ENCODE assay signal across 15 cellular contexts in genomic region chr11:109735139-109735538, GRCh38.
A peak's percentile ranks its signal among the peaks of the same experiment; 100 is the strongest.
DNase-seq lines count a peak whose midpoint lies in the region; ATAC-seq, FAIRE-seq and TF ChIP-seq lines count a peak whose summit lies in the region.
"Had no signal": no experiment of that assay in that cellular context is flagged by ENCODE, and none has a peak within 500 bp of the region (broad histone marks: within the 10 kb centered on the region; RNA-seq: fewer than 3 reads in every experiment).

No MANE protein-coding gene starts in this region.

- peak overlapping the region; percentile 30; the same call in 1 of the 2 replicates for H3K56ac ChIP-seq in IMR-90 (ENCODE audit: extremely low read depth, insufficient read depth, low read length)

- no peaks in the 10 kb centered on the region for H3K27me3 ChIP-seq in IMR-90 (ENCODE audit: control insufficient read depth, insufficient read depth, low read length)

- H3K4ac ChIP-seq in IMR-90 (ENCODE audit: low read depth, low read length) = no peak overlapping the region; the same call in 1 of the 2 replicates

- peak overlapping the region; percentile 41 for H2BK5ac ChIP-seq in IMR-90 (ENCODE audit: low read depth, low read length, poor library complexity, severe bottlenecking)

- no peak overlapping the region for H3K18ac ChIP-seq in IMR-90 (ENCODE audit: low read depth, low read length)

- H3K4me3 ChIP-seq in IMR-90 (ENCODE audit: insufficient read depth, low read depth, low read length) = no peak overlapping the region

- H2AFZ ChIP-seq in IMR-90 (replicated peaks; ENCODE audit: low read length, poor library complexity) = no peak overlapping the region

- no peak for TF ChIP-seq RAD21 in IMR-90 (IDR thresholded peaks at IDR 0.05; ENCODE audit: low read length)

- CTCF ChIA-PET in IMR-90 (lab: Yijun Ruan, JAX) = no interaction called here

- peak overlapping the region; percentile 71; the same call in 1 of the 2 replicates for H3K27ac ChIP-seq in IMR-90 (ENCODE audit: insufficient read depth, low read length)

- peak overlapping the region; percentile 54; the same call in 1 of the 2 replicates for H2BK120ac ChIP-seq in IMR-90 (ENCODE audit: low read depth, low read length)

- H2AK5ac ChIP-seq in IMR-90 (ENCODE audit: low read depth, low read length) = no peak overlapping the region; the same call in 1 of the 2 replicates

- no peaks in the 10 kb centered on the region for H3K4me1 ChIP-seq in IMR-90 (ENCODE audit: control insufficient read depth, insufficient read depth, low read length)

- ATAC-seq in IMR-90 (ENCODE audit: low read depth) = no peak
- no peak for ATAC-seq in GM21786 (IDR thresholded peaks at IDR 0.05; ENCODE audit: unreplicated experiment)
- no peak for ATAC-seq in GM21381 (IDR thresholded peaks at IDR 0.05; ENCODE audit: unreplicated experiment)

- H4K91ac ChIP-seq in IMR-90 (ENCODE audit: insufficient read depth, low read depth, low read length) = no peak overlapping the region

- no peak overlapping the region for H3K4me2 ChIP-seq in IMR-90 (ENCODE audit: low read depth, low read length)

- no peak overlapping the region for H2BK20ac ChIP-seq in IMR-90 (ENCODE audit: low read depth, low read length)

- BruUV-seq in IMR-90 (replicated peaks; lab: Mats Ljungman, UMichigan) = no TSS peak

- WGBS in IMR-90 (ENCODE audit: extremely low coverage in 2 of 2, insufficient read length in 1 of 2), 2 experiments = 60% methylated on average over 1 of the region's 2 CpGs; no CpG with 5 or more reads in 1 of the 2 experiments

- in situ Hi-C loops in IMR-90 (cut with MboI; ENCODE audit: low sequenced_read_pairs) = no loop called here
- in situ Hi-C loops in ACHN (cut with HindIII; ENCODE audit: low pct_ligation_motif_present, low pct_unique_long_range_greater_than_20kb, low sequenced_read_pairs) = no loop called here

- H2BK15ac ChIP-seq in IMR-90 (ENCODE audit: low read depth, low read length) = no peak overlapping the region

- H3K36me3 ChIP-seq in IMR-90 (ENCODE audit: control insufficient read depth, insufficient read depth, low read length) = no peaks in the 10 kb centered on the region

- no peak overlapping the region for H4K5ac ChIP-seq in IMR-90 (ENCODE audit: low read depth, low read length)

- no peak overlapping the region for H4K8ac ChIP-seq in IMR-90 (ENCODE audit: low read depth in 2 of 2, low read length in 2 of 2)

- POLR2A ChIA-PET in IMR-90 (lab: Charles Lee; ENCODE audit: unreplicated experiment) = no interaction called here

- no peak overlapping the region for H3K23ac ChIP-seq in IMR-90 (ENCODE audit: low read depth, low read length)

- no peaks in the 10 kb centered on the region for H3K79me1 ChIP-seq in IMR-90 (ENCODE audit: low read depth in 1 of 2, low read length in 2 of 2)

- no peaks in the 10 kb centered on the region for H3K9me1 ChIP-seq in IMR-90 (ENCODE audit: insufficient read depth, low read length)

- H3K9ac ChIP-seq in IMR-90 (ENCODE audit: low read depth, low read length) = no peak overlapping the region

- intact Hi-C loops in IMR-90 (cut with micrococcal nuclease) = no loop called here

- dilution Hi-C loops in IMR-90 (cut with HindIII; ENCODE audit: low sequenced_read_pairs, unreplicated experiment) = no loop called here

- no peak for TF ChIP-seq CTCF in IMR-90 (conservative IDR thresholded peaks at IDR 0.05; ENCODE audit: low read depth, low read length)

- H3K9me3 ChIP-seq in IMR-90 (ENCODE audit: control insufficient read depth, insufficient read depth, low read length) = no peaks in the 10 kb centered on the region

- DNase-seq in GM12892 (ENCODE audit: insufficient read length) = no peak
- DNase-seq in IMR-90 = no peak
- peak; percentile 5 for DNase-seq in RKO (ENCODE audit: low spot score)
- DNase-seq in myocyte (ENCODE audit: low read depth) = peak; percentile 73
- DNase-seq in ACHN = no peak
- DNase-seq: AML-193, H9, NCI-H1436, NCI-H2029 treated with DMSO at 0.1 percent for 48 hours, NCI-H524 treated with DMSO at 0.1 percent for 48 hours, OCI-M1, RPMI8226, SIG-M5 had no signal

- no peak overlapping the region for H2AK9ac ChIP-seq in IMR-90 (replicated peaks; ENCODE audit: low read depth, low read length, poor library complexity)

- no peaks in the 10 kb centered on the region for H4K20me1 ChIP-seq in IMR-90 (ENCODE audit: insufficient read depth, low read length)

- TF ChIP-seq POLR2A in GM12892 (IDR thresholded peaks at IDR 0.05; ENCODE audit: low read depth, low read length) (no peak), IMR-90 (IDR thresholded peaks at IDR 0.05; ENCODE audit: low read depth, low read length) (no peak)

- peak; percentile 42 for FAIRE-seq in GM12892 (lab: Jason Lieb, UNC)

- H3K14ac ChIP-seq in IMR-90 (replicated peaks; ENCODE audit: low read depth, low read length) = no peak overlapping the region; the same call in 1 of the 2 replicates

TF ChIP-seq in IMR-90, 13 proteins besides CTCF, POLR2A, EP300 and RAD21:
- TF ChIP-seq CHD1 (IDR thresholded peaks at IDR 0.05; ENCODE audit: low read depth, low read length) (no peak), SMC3 (IDR thresholded peaks at IDR 0.05; ENCODE audit: low read depth, low read length) (no peak), FOS (IDR thresholded peaks at IDR 0.05; ENCODE audit: low read depth, low read length) (no peak), RCOR1 (IDR thresholded peaks at IDR 0.05; ENCODE audit: insufficient replicate concordance, low read length) (no peak), MAZ (IDR thresholded peaks at IDR 0.05; ENCODE audit: borderline replicate concordance, low read depth, low read length) (no peak), USF2 (IDR thresholded peaks at IDR 0.05; ENCODE audit: low read depth, low read length) (no peak), MXI1 (IDR thresholded peaks at IDR 0.05; ENCODE audit: borderline replicate concordance, low read depth, low read length) (no peak), NFE2L2 (IDR thresholded peaks at IDR 0.05; ENCODE audit: low read depth, low read length) (no peak), BHLHE40 (IDR thresholded peaks at IDR 0.05; ENCODE audit: low read depth, low read length) (no peak)

Comparison
In these comparisons a context has a peak if more than half of its experiments do, and no peak if none do; other contexts are left out.
1. DNase-seq: peak in RKO (single experiment) and myocyte (single experiment); none in GM12892 (single experiment), IMR-90 (single experiment) and ACHN (single experiment).